1 cellular context compared by ENCODE assay signal in the genomic region with DNA sequence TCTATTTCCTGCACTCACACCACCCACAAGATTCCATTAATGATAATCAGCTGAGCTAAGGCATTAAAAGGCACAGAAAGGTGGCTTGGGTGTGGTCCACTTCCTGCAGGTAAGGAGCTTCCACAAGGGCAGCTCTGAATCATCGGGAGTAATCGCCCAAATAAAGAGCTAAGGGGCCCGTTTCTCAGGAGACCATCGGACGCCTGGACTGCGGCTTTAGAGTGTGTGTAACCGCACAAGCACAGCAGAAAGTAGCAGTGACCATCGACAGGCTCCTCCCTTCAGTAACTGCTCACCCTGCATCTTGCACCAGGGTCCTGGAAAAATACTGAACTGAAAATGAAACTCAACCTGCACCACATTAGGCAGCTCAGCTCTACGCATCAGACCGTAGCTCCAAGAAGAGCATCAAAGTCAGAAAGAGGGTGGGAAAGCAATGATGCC.
TF ChIP-seq lines count a peak whose summit lies in the region.

No MANE protein-coding gene starts in this region.

TF ChIP-seq in GM23338, 12 proteins besides CTCF, POLR2A, EP300 and RAD21 (continued from another document):
- TF ChIP-seq ZNF462 (CRISPR knock-in tag; IDR thresholded peaks at IDR 0.05), result no peak
- TF ChIP-seq, protein P1, sequence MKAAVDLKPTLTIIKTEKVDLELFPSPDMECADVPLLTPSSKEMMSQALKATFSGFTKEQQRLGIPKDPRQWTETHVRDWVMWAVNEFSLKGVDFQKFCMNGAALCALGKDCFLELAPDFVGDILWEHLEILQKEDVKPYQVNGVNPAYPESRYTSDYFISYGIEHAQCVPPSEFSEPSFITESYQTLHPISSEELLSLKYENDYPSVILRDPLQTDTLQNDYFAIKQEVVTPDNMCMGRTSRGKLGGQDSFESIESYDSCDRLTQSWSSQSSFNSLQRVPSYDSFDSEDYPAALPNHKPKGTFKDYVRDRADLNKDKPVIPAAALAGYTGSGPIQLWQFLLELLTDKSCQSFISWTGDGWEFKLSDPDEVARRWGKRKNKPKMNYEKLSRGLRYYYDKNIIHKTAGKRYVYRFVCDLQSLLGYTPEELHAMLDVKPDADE (IDR thresholded peaks at IDR 0.05), result no peak
